7 cellular contexts compared by ENCODE assay signal in the genomic region with DNA sequence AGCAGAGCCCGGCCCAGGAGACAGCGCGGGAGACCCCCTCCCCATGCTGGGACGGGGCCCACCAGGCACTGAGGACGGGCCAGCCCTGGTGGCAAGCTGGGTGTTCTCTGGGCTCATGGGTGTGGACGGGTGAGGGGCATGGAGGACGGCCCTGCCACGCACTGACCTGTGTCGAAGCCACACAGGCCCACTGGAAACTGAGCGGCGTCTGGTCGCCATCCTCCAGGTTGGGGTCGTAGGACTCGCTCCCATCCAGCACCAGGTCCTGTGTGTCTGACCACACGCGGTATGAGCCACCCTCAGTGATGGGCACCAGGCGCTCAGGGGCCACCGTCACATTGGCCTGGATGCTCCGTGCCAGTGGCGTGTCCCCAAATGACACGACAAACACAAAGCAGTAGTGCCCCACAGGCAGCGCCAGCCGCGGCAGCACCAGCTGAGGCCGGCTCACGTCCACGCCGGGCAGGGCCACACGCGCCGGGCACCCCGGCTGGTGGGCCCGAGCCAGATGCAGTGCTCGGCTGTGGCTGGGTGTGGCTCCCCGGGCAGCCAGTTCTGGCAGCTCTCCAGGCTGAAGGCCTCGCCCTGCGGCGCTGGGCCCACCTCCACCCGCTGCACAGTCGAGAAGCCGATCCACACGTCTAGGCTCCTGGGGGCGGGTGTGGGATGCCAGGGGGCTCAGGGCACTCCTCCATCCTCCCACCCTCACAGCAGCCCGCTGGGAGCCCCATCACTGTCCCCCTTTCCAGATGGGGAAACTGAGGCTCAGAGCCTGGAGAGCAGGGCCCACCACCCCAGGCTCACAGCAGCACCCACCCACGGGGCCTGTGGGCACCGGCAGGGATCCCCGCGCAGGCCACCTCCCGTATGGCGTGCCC. TPM values are rescaled to one million over a fixed set of nuclear protein-coding genes. Genes with fewer than 3 reads are reported as not detected.
A peak's percentile ranks its signal among the peaks of the same experiment; 100 is the strongest.
DNase-seq lines count a peak whose midpoint lies in the region; ATAC-seq and TF ChIP-seq lines count a peak whose summit lies in the region.
"Not testable (repeated sequence)": the region's sequence is repeated elsewhere in the genome, so short reads cannot be mapped to it uniquely, and the experiment has no call there.

No MANE protein-coding gene starts in this region.

- H3K27me3 ChIP-seq in gastrocnemius medialis, transverse colon: not testable (repeated sequence)

- in situ Hi-C loops in gastrocnemius medialis (cut with MboI; ENCODE audit: low sequenced_read_pairs in 4 of 4); transverse colon (cut with MboI; ENCODE audit: low pct_ligation_motif_present in 1 of 4, low pct_unique_long_range_greater_than_20kb in 1 of 4, low sequenced_read_pairs in 3 of 4): not testable (repeated sequence)

- not testable (repeated sequence) for H3K9me3 Mint-ChIP-seq in activated naive CD8-positive, alpha-beta T cell treated with anti-CD3 and anti-CD28 coated beads, Interleukin-2, amount 10 ng/mL, durations not matched to agents 7 days and 5 days

- not testable (repeated sequence) for TF ChIP-seq CTCF in mucosa of descending colon (IDR thresholded peaks at IDR 0.05); gastrocnemius medialis (IDR thresholded peaks at IDR 0.05 in 4 of 5, conservative IDR thresholded peaks at IDR 0.05 in 1 of 5); transverse colon (IDR thresholded peaks at IDR 0.05)

- not testable (repeated sequence) for H3K9me3 ChIP-seq in mucosa of descending colon, gastrocnemius medialis, transverse colon

- H3K27me3 Mint-ChIP-seq in activated naive CD8-positive, alpha-beta T cell treated with anti-CD3 and anti-CD28 coated beads, Interleukin-2, amount 10 ng/mL, durations not matched to agents 7 days and 5 days, result not testable (repeated sequence)

- DNase-seq in HUDEP-2 (lab: John Stamatoyannopoulos, UW; ENCODE audit: unreplicated experiment in 76 of 76), result peak in 52 of 76 experiments; percentile 2 to 67 (median 40)
- DNase-seq in activated naive CD8-positive, alpha-beta T cell treated with anti-CD3 and anti-CD28 coated beads, Interleukin-2, amount 10 ng/mL, durations not matched to agents 7 days and 5 days; Right ventricle myocardium superior: not testable (repeated sequence)
- DNase-seq in left colon, result peak in 1 of 2 donors; percentile 30
- DNase-seq in mucosa of descending colon, result peak in 1 of 3 donors; percentile 61
- DNase-seq in gastrocnemius medialis, result peak in 1 of 2 donors; percentile 62
- DNase-seq in transverse colon, result peak; percentile 26

- WGBS in transverse colon (ENCODE audit: low coverage in 1 of 2), 2 donors, result 40% methylated on average over 1 of the region's 50 CpGs; no CpG with 5 or more reads in 1 of the 2 donors

- peak; percentile 36 for ATAC-seq in activated naive CD8-positive, alpha-beta T cell treated with anti-CD3 and anti-CD28 coated beads, Interleukin-2, amount 10 ng/mL, durations not matched to agents 7 days and 5 days (ENCODE audit: low read depth)
- ATAC-seq in Right ventricle myocardium superior (ENCODE audit: poor library complexity), result peak; percentile 61
- peak; percentile 87 for ATAC-seq in left colon
- ATAC-seq in mucosa of descending colon, result peak; percentile 64
- ATAC-seq in gastrocnemius medialis, result peak; percentile 45 to 85

- intact Hi-C loops in Right ventricle myocardium superior (cut with DNase I); left colon (cut with DNase I, micrococcal nuclease); mucosa of descending colon (cut with DNase I, micrococcal nuclease); gastrocnemius medialis (cut with DNase I; ENCODE audit: low total_unique reads); transverse colon (cut with DNase I; ENCODE audit: low total_unique reads): not testable (repeated sequence)

- not testable (repeated sequence) for H3K27ac Mint-ChIP-seq in activated naive CD8-positive, alpha-beta T cell treated with anti-CD3 and anti-CD28 coated beads, Interleukin-2, amount 10 ng/mL, durations not matched to agents 7 days and 5 days

- TF ChIP-seq EP300 in transverse colon (IDR thresholded peaks at IDR 0.05; ENCODE audit: low read depth), result not testable (repeated sequence)

- not testable (repeated sequence) for H3K4me3 Mint-ChIP-seq in activated naive CD8-positive, alpha-beta T cell treated with anti-CD3 and anti-CD28 coated beads, Interleukin-2, amount 10 ng/mL, durations not matched to agents 7 days and 5 days

- H3K36me3 Mint-ChIP-seq in activated naive CD8-positive, alpha-beta T cell treated with anti-CD3 and anti-CD28 coated beads, Interleukin-2, amount 10 ng/mL, durations not matched to agents 7 days and 5 days, result not testable (repeated sequence)

- H3K4me1 ChIP-seq in mucosa of descending colon (ENCODE audit: low read depth); transverse colon: not testable (repeated sequence)
- peaks cover 6 to 12% of the 10 kb centered on the region in 2 donors for H3K4me1 ChIP-seq in gastrocnemius medialis

- POLR2A ChIA-PET in activated naive CD8-positive, alpha-beta T cell treated with anti-CD3 and anti-CD28 coated beads, Interleukin-2, amount 10 ng/mL, durations not matched to agents 7 days and 5 days (lab: Charles Lee), result not testable (repeated sequence)

- H3K27ac ChIP-seq in gastrocnemius medialis, result peak overlapping the region; percentile 46 to 71 (median 68)
- not testable (repeated sequence) for H3K27ac ChIP-seq in transverse colon

- TF ChIP-seq POLR2A in gastrocnemius medialis (IDR thresholded peaks at IDR 0.05); transverse colon (IDR thresholded peaks at IDR 0.05): not testable (repeated sequence)

- not testable (repeated sequence) for H3K4me1 Mint-ChIP-seq in activated naive CD8-positive, alpha-beta T cell treated with anti-CD3 and anti-CD28 coated beads, Interleukin-2, amount 10 ng/mL, durations not matched to agents 7 days and 5 days

- H3K36me3 ChIP-seq in mucosa of descending colon (ENCODE audit: low read depth); gastrocnemius medialis; transverse colon: not testable (repeated sequence)

- H3K4me3 ChIP-seq in mucosa of descending colon, gastrocnemius medialis, transverse colon: not testable (repeated sequence)

RNA-seq across cellular contexts. Expression of a gene that starts 41.6 kb away (rescaled TPM):
- 10 to 100 TPM; 31.3 to 31.5 TPM for total RNA-seq in activated naive CD8-positive, alpha-beta T cell treated with anti-CD3 and anti-CD28 coated beads, Interleukin-2, amount 10 ng/mL, durations not matched to agents 7 days and 5 days
- 24.2 TPM for total RNA-seq in Right ventricle myocardium superior
- total RNA-seq in left colon, result 10 to 100 TPM; 25.7 to 26.9 TPM
- total RNA-seq in mucosa of descending colon, result 10 to 100 TPM; 20.2 to 32.0 (median 27.7) TPM
- 10 to 100 TPM; 32.8 to 76.4 (median 49.3) TPM for total RNA-seq in gastrocnemius medialis
- 10 to 100 TPM; 13.5 to 33.0 (median 24.0) TPM for total RNA-seq in transverse colon

Comparison
In these comparisons a context has a peak if more than half of its experiments do, and no peak if none do; other contexts are left out.
1. ATAC-seq: peak in every context shown above with its lines; median percentile 87 in left colon; 65 in gastrocnemius medialis; 64 in mucosa of descending colon; 61 in Right ventricle myocardium superior; 36 in activated naive CD8-positive, alpha-beta T cell treated with anti-CD3 and anti-CD28 coated beads, Interleukin-2, amount 10 ng/mL, durations not matched to agents 7 days and 5 days.